Comparison of ENCODE assay signal across 15 cellular contexts in the genomic region with DNA sequence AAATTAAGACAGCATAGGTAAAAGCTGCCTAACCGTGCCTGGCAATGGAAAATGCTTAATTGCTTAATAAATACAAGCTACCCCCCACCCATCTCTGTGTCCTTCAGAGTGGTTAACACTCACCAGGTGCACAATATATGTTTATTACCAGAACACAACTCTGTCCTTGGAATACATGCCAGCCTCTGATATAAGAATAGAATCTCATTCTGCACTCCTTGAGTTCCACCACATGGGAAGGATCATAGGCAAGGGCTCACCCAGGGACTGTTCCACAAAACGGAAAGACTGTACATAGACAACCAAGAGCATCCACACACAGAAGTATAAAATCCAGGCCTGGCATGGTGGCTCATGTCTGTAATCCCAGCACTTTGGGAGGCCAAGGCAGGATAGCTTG.
"Had no signal": no experiment of that assay in that cellular context is flagged by ENCODE, and none has a peak within 500 bp of the region (broad histone marks: within the 10 kb centered on the region; RNA-seq: fewer than 3 reads in every experiment).

No MANE protein-coding gene starts in this region.

- H3K27me3 ChIP-seq: brain microvascular endothelial cell, heart right ventricle, pancreas, thyroid gland had no signal

- H3K27ac ChIP-seq: brain microvascular endothelial cell, pancreas, thyroid gland had no signal

- FAIRE-seq: frontal cortex, pancreas, urothelium cell line had no signal

- H3K36me3 ChIP-seq: brain microvascular endothelial cell, thyroid gland had no signal

- ATAC-seq: left colon; pancreas; stimulated activated effector memory CD8-positive, alpha-beta T cell treated with anti-CD3 and anti-CD28 coated beads, Interleukin-12 subunit alpha, Interleukin-12 subunit beta, amount 100 ng/mL, for 72 hours had no signal

- H3K9me3 ChIP-seq: heart right ventricle, pancreas, thyroid gland had no signal

- H3K4me3 Mint-ChIP-seq: stimulated activated effector memory CD8-positive, alpha-beta T cell treated with anti-CD3 and anti-CD28 coated beads, Interleukin-12 subunit alpha, Interleukin-12 subunit beta, amount 100 ng/mL, for 72 hours had no signal

- H3K27ac Mint-ChIP-seq: stimulated activated effector memory CD8-positive, alpha-beta T cell treated with anti-CD3 and anti-CD28 coated beads, Interleukin-12 subunit alpha, Interleukin-12 subunit beta, amount 100 ng/mL, for 72 hours had no signal

- H3K4me3 ChIP-seq: heart right ventricle, pancreas, thyroid gland had no signal

- DNase-seq: activated CD4-positive, alpha-beta T cell treated with anti-CD3 and anti-CD28 coated beads for 1 hour; activated CD4-positive, alpha-beta T cell treated with anti-CD3 and anti-CD28 coated beads, Interleukin-2, amount 50 U/mL, for 4 hours; activated naive CD4-positive, alpha-beta T cell treated with Interleukin-2 at 50 U/mL for 16 hours; activated T-cell treated with anti-CD3 and anti-CD28 coated beads for 4 hours; anterior cingulate cortex; brain microvascular endothelial cell; cerebellar nuclear complex; effector memory CD4-positive, alpha-beta T cell; heart right ventricle; left colon; pancreas; thyroid gland had no signal

- H3K9me3 Mint-ChIP-seq: stimulated activated effector memory CD8-positive, alpha-beta T cell treated with anti-CD3 and anti-CD28 coated beads, Interleukin-12 subunit alpha, Interleukin-12 subunit beta, amount 100 ng/mL, for 72 hours had no signal
